ENCODE assay signal across 25 cellular contexts in the genomic region with DNA sequence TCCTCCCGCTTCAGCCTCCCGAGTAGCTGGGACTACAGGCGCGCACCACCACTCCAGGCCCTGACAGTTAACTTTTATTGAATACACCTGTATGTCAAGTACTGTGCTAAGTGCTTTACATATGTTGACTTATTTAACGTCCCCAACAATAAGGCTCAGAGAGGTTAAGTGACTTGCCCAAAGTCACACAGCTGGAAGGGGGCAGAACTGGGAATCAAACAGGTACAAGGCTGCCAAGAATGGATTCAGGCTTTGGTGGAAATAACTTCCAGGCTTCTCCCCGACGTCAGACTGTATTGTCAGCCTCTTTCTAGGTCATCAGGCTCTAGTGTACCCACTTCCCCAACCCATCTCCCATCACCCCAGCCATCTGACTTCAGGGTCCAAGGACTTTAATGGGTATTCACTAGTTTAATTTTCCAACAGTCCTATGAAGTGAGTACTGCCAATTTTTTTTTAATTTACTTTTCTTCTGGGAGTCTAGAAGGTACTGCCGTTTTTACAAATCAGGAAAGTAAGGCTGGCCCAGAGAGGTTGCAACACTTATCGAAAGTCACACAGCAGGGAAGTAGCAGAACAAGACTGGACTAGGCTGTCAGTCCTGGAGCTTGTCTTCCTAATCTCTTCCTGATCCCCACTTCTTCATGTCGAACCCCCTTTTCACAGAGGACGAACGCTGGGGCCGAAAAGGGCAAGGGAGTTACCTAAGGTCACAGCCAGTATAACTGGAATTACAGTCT. TPM values are rescaled to one million over a fixed set of nuclear protein-coding genes. Genes with fewer than 3 reads are reported as not detected.
DNase-seq lines count a peak whose midpoint lies in the region; ATAC-seq, FAIRE-seq and TF ChIP-seq lines count a peak whose summit lies in the region.
"Had no signal": no experiment of that assay in that cellular context is flagged by ENCODE, and none has a peak within 500 bp of the region (broad histone marks: within the 10 kb centered on the region; RNA-seq: fewer than 3 reads in every experiment).

No MANE protein-coding gene starts in this region.

- no peaks in the 10 kb centered on the region for H4K20me1 ChIP-seq in HepG2 (ENCODE audit: insufficient read depth, low read length)
- peaks cover 0 to under 1% of the 10 kb centered on the region in 2 experiments for H4K20me1 ChIP-seq in H1 (replicated peaks in 1 of 2; ENCODE audit: control insufficient read depth in 1 of 2, insufficient read depth in 2 of 2, low read length in 2 of 2)

- H4K91ac ChIP-seq in H1 (replicated peaks; ENCODE audit: insufficient read length, low read length): no peak overlapping the region

- H3K36me3 Mint-ChIP-seq in activated T-cell treated with anti-CD3 and anti-CD28 coated beads, Interleukin-2, amount 50 U/mL, for 24 hours (ENCODE audit: low read depth): no peaks in the 10 kb centered on the region
- H3K36me3 Mint-ChIP-seq: CD14-positive monocyte; CD8-positive, alpha-beta memory T cell had no signal

- intact Hi-C loops in HepG2 (cut with micrococcal nuclease; ENCODE audit: unreplicated experiment): loop anchor here (2.0 kb wide), 1 partner anchor 55 kb away; no protein-coding TSS in a partner anchor
- intact Hi-C loops in right lobe of liver (cut with DNase I): no loop called here
- intact Hi-C loops in psoas muscle (cut with DNase I): loop anchor here (5.0 to 10.0 kb wide), 2 partner anchors 167 to 170 kb away; a partner anchor contains a TSS

- TF ChIP-seq EP300 in HepG2 (IDR thresholded peaks at IDR 0.05; ENCODE audit: low read depth in 2 of 2, low read length in 2 of 2) (no peak), HepG2 (CRISPR knock-in tag; IDR thresholded peaks at IDR 0.05; ENCODE audit: borderline replicate concordance) (no peak), H1 (IDR thresholded peaks at IDR 0.05; ENCODE audit: borderline replicate concordance in 1 of 2, low read depth in 2 of 2, low read length in 2 of 2) (no peak)

- H3K9me3 ChIP-seq in HepG2 (ENCODE audit: low read length): no peaks in the 10 kb centered on the region
- H3K9me3 ChIP-seq in right lobe of liver: no peaks in the 10 kb centered on the region
- no peaks in the 10 kb centered on the region for H3K9me3 ChIP-seq in H1 (ENCODE audit: insufficient read depth in 2 of 2, low read depth in 1 of 2, low read length in 1 of 2)
- no peaks in the 10 kb centered on the region for H3K9me3 ChIP-seq in psoas muscle
- H3K9me3 ChIP-seq: BE2C; BLaER1 treated with 17β-estradiol and CSF1 and Interleukin-3, amounts not matched to agents 10 nM and 100 nM had no signal

- H2BK120ac ChIP-seq in H1 (replicated peaks; ENCODE audit: low read depth, low read length): no peak overlapping the region

- no peak overlapping the region for H3K23ac ChIP-seq in H1 (ENCODE audit: insufficient read length)

- H2BK12ac ChIP-seq in H1 (ENCODE audit: low read depth, low read length): no peak overlapping the region

- H3K79me2 ChIP-seq in HepG2 (ENCODE audit: insufficient read depth, low read length) (no peaks in the 10 kb centered on the region), H1 (ENCODE audit: control insufficient read depth in 1 of 2, insufficient read depth in 2 of 2, low read length in 2 of 2) (no peaks in the 10 kb centered on the region)

- H3K27me3 Mint-ChIP-seq in activated T-cell treated with anti-CD3 and anti-CD28 coated beads, Interleukin-2, amount 50 U/mL, for 24 hours: peaks cover 30% of the 10 kb centered on the region

- no peak overlapping the region for H3K4me3 Mint-ChIP-seq in activated T-cell treated with anti-CD3 and anti-CD28 coated beads, Interleukin-2, amount 50 U/mL, for 24 hours
- H3K4me3 Mint-ChIP-seq: CD14-positive monocyte; CD4-positive, alpha-beta T cell; CD8-positive, alpha-beta memory T cell had no signal

- no peaks in the 10 kb centered on the region for H3K9me3 Mint-ChIP-seq in activated T-cell treated with anti-CD3 and anti-CD28 coated beads, Interleukin-2, amount 50 U/mL, for 24 hours
- H3K9me3 Mint-ChIP-seq: CD4-positive, alpha-beta T cell; CD8-positive, alpha-beta memory T cell had no signal

- H3K27ac Mint-ChIP-seq in activated T-cell treated with anti-CD3 and anti-CD28 coated beads, Interleukin-2, amount 50 U/mL, for 24 hours: no peak overlapping the region
- H3K27ac Mint-ChIP-seq: CD14-positive monocyte; CD4-positive, alpha-beta T cell had no signal

- H2BK15ac ChIP-seq in H1 (ENCODE audit: low read length): no peak overlapping the region

- no TSS peak for BruUV-seq in HepG2 (replicated peaks; lab: Mats Ljungman, UMichigan)

- H3K23me2 ChIP-seq in H1 (ENCODE audit: low read depth, low read length): peaks cover 3% of the 10 kb centered on the region; the same call in 1 of the 2 replicates

- no peak overlapping the region for H4K5ac ChIP-seq in H1 (ENCODE audit: insufficient read length, low read depth, low read length)

- POLR2A ChIA-PET in HepG2 (lab: Yijun Ruan, JAX) (no interaction called here), H1 (lab: Charles Lee; ENCODE audit: partially characterized antibody) (interaction anchor here (1.3 to 2.2 kb wide), 3 partner anchors 10 to 25 kb away, joined by 3 to 6 read pairs (median 4); no protein-coding TSS in a partner anchor)

- FAIRE-seq in HepG2 (lab: Jason Lieb, UNC) (no peak), H1 (lab: Jason Lieb, UNC) (no peak)
- FAIRE-seq: A204.1, D721Med, GM12891 had no signal

- in situ Hi-C loops in HepG2 (cut with HindIII; ENCODE audit: extremely low pct_ligation_motif_present, low pct_unique_long_range_greater_than_20kb): no loop called here

- no peak overlapping the region for H3K4ac ChIP-seq in H1 (replicated peaks; ENCODE audit: insufficient read length, low read depth, low read length)

- H2AFZ ChIP-seq in HepG2 (ENCODE audit: low read length) (no peak overlapping the region), H1 (ENCODE audit: low read length) (no peak overlapping the region)

- no peak overlapping the region for H3K4me2 ChIP-seq in HepG2 (ENCODE audit: low read depth, low read length)
- H3K4me2 ChIP-seq in H1 (ENCODE audit: insufficient read depth in 1 of 2, low read depth in 2 of 2, low read length in 2 of 2): no peak overlapping the region

- H3K4me1 ChIP-seq in HepG2 (ENCODE audit: insufficient read depth, low read length) (peaks cover 44% of the 10 kb centered on the region), right lobe of liver (peaks cover 0 to 8% (median 0%) of the 10 kb centered on the region in 4 donors), H1 (replicated peaks in 1 of 4; ENCODE audit: control insufficient read depth in 3 of 4, insufficient read depth in 4 of 4, low read length in 3 of 4) (peaks cover 2 to 13% (median 5%) of the 10 kb centered on the region in 4 experiments; a peak in 6 of 7 replicates), psoas muscle (peaks cover 11% of the 10 kb centered on the region)
- H3K4me1 ChIP-seq: BE2C had no signal

- no peak overlapping the region for H3K27ac ChIP-seq in HepG2 (ENCODE audit: extremely low read length, insufficient read depth, low read length)
- no peak overlapping the region for H3K27ac ChIP-seq in right lobe of liver
- H3K27ac ChIP-seq in H1 (ENCODE audit: low read depth, low read length): no peak overlapping the region
- H3K27ac ChIP-seq in psoas muscle: peak overlapping the region; percentile 70
- H3K27ac ChIP-seq: 22Rv1; BLaER1 treated with 17β-estradiol and CSF1 and Interleukin-3, amounts not matched to agents 10 nM and 100 nM had no signal

- TF ChIP-seq CTCF in HepG2 (CRISPR knock-in tag; IDR thresholded peaks at IDR 0.05) (no peak), right lobe of liver (IDR thresholded peaks at IDR 0.05) (no peak), H1 (IDR thresholded peaks at IDR 0.05; ENCODE audit: control extremely low read depth in 1 of 3, insufficient read depth in 1 of 3, low read depth in 1 of 3, low read length in 3 of 3) (no peak), psoas muscle (IDR thresholded peaks at IDR 0.05) (no peak)

- TF ChIP-seq POLR2A in HepG2 (IDR thresholded peaks at IDR 0.05; ENCODE audit: insufficient read depth in 1 of 2, low read depth in 2 of 2, low read length in 2 of 2): no peak
- no peak for TF ChIP-seq POLR2A in right lobe of liver (IDR thresholded peaks at IDR 0.05)
- TF ChIP-seq POLR2A in H1 (IDR thresholded peaks at IDR 0.05; ENCODE audit: control extremely low read depth in 1 of 2, low read depth in 2 of 2, low read length in 2 of 2): no peak

- DNase-seq in HepG2 (ENCODE audit: low spot score) (no peak), right lobe of liver (no peak), H1 (ENCODE audit: low read depth in 1 of 2, low spot score in 2 of 2) (no peak), psoas muscle (no peak), DMS53 treated with DMSO at 0.1 percent for 48 hours (lab: John Stamatoyannopoulos, UW; ENCODE audit: unreplicated experiment) (no peak)
- DNase-seq in activated CD4-positive, CD25-positive, alpha-beta regulatory T cell (lab: John Stamatoyannopoulos, UW): no peak
- no peak for DNase-seq in activated T-cell treated with anti-CD3 and anti-CD28 coated beads, Interleukin-2, amount 50 U/mL, for 24 hours
- DNase-seq: ACHN; AML-193; BE2C; CD4-positive, alpha-beta T cell; CD8-positive, alpha-beta memory T cell; DMS 273 treated with DMSO at 0.1 percent for 48 hours; DMS79 treated with DMSO at 0.1 percent for 48 hours; GF-D8; GOT3; H7; HCEC 1CT had no signal

- H3K36me3 ChIP-seq in HepG2 (replicated peaks in 1 of 2; ENCODE audit: control insufficient read depth in 1 of 2, insufficient read depth in 2 of 2, low read length in 2 of 2) (no peaks in the 10 kb centered on the region), right lobe of liver (no peaks in the 10 kb centered on the region), H1 (ENCODE audit: control insufficient read depth in 2 of 4, insufficient read depth in 4 of 4, low read length in 3 of 4) (no peaks in the 10 kb centered on the region), psoas muscle (ENCODE audit: insufficient read depth in 1 of 2, low read depth in 1 of 2) (no peaks in the 10 kb centered on the region)
- H3K36me3 ChIP-seq: BE2C; BLaER1 treated with 17β-estradiol and CSF1 and Interleukin-3, amounts not matched to agents 10 nM and 100 nM had no signal

- H3K79me1 ChIP-seq in H1 (ENCODE audit: low read depth, low read length): no peaks in the 10 kb centered on the region

- no peak overlapping the region for H2BK20ac ChIP-seq in H1 (ENCODE audit: low read length)

- WGBS in HepG2 (ENCODE audit: low lambda C conversion rate): 47% methylated on average over 12 of the region's 13 CpGs
- WGBS in right lobe of liver (ENCODE audit: insufficient coverage, low coverage, low lambda C conversion rate, missing lambda C conversion rate): 66% methylated on average over 13 of the region's 13 CpGs
- WGBS in H1 (ENCODE audit: extremely low coverage in 1 of 2, insufficient coverage in 1 of 2, insufficient read length in 1 of 2, insufficient replicate concordance in 2 of 2, low coverage in 1 of 2, low lambda C conversion rate in 2 of 2, missing lambda C conversion rate in 1 of 2), 2 experiments: 90% methylated on average over 13 of the region's 13 CpGs; no CpG with 5 or more reads in 1 of the 2 experiments
- WGBS in psoas muscle, 3 donors: 67 to 73% (median 69%) methylated on average over 13 of the region's 13 CpGs

- ATAC-seq in HepG2: no peak
- ATAC-seq in right lobe of liver: no peak
- ATAC-seq in psoas muscle: no peak
- no peak for ATAC-seq in HG03342 (IDR thresholded peaks at IDR 0.05; ENCODE audit: unreplicated experiment)

- no peaks in the 10 kb centered on the region for H3K4me1 Mint-ChIP-seq in activated T-cell treated with anti-CD3 and anti-CD28 coated beads, Interleukin-2, amount 50 U/mL, for 24 hours (ENCODE audit: low read depth)

- no peak overlapping the region for H3K9ac ChIP-seq in HepG2 (ENCODE audit: insufficient read depth, low read depth, low read length)
- no peak overlapping the region for H3K9ac ChIP-seq in H1 (replicated peaks in 1 of 4; ENCODE audit: extremely low read depth in 1 of 4, low read depth in 3 of 4, low read length in 3 of 4)
- H3K9ac ChIP-seq: BLaER1 treated with 17β-estradiol and CSF1 and Interleukin-3, amounts not matched to agents 10 nM and 100 nM had no signal

- H3K27me3 ChIP-seq in HepG2 (ENCODE audit: control insufficient read depth in 1 of 2, insufficient read depth in 2 of 2, low read length in 2 of 2): peaks cover 2 to 30% of the 10 kb centered on the region in 2 experiments; a peak in 3 of 5 replicates
- H3K27me3 ChIP-seq in right lobe of liver: no peaks in the 10 kb centered on the region
- H3K27me3 ChIP-seq in H1 (replicated peaks in 1 of 4; ENCODE audit: control insufficient read depth in 3 of 4, extremely low read depth in 1 of 4, insufficient read depth in 3 of 4, low read length in 3 of 4): peaks cover 0 to 14% (median 11%) of the 10 kb centered on the region in 4 experiments; a peak in 5 of 7 replicates
- H3K27me3 ChIP-seq in psoas muscle (ENCODE audit: insufficient read depth in 3 of 3, low read length in 2 of 3): no peaks in the 10 kb centered on the region
- H3K27me3 ChIP-seq: BE2C had no signal

- no peak overlapping the region for H3K18ac ChIP-seq in H1 (ENCODE audit: extremely low read depth, low read length)

- CTCF ChIA-PET in HepG2 (lab: Yijun Ruan, JAX; ENCODE audit: low intra/inter-chr PET ratio, low total read pairs) (no interaction called here), H1 (lab: Charles Lee; ENCODE audit: partially characterized antibody) (interaction anchor here (0.8 to 1.7 kb wide), 4 partner anchors 11 to 127 kb away, joined by 4 to 9 read pairs (median 8); no protein-coding TSS in a partner anchor)

- H3K56ac ChIP-seq in H1 (replicated peaks; ENCODE audit: insufficient read length, low read depth, low read length): no peak overlapping the region

- H4K8ac ChIP-seq in H1 (ENCODE audit: extremely low read depth, insufficient read depth, low read length): no peak overlapping the region

- no peak overlapping the region for H2BK5ac ChIP-seq in H1 (ENCODE audit: low read depth, low read length)

- H3K4me3 ChIP-seq in HepG2 (replicated peaks in 1 of 3; ENCODE audit: insufficient read depth in 1 of 3, low read depth in 2 of 3, low read length in 3 of 3) (no peak overlapping the region), right lobe of liver (no peak overlapping the region), H1 (ENCODE audit: extremely low read depth in 1 of 4, insufficient read depth in 2 of 4, low read depth in 3 of 4, low read length in 4 of 4) (no peak overlapping the region), psoas muscle (no peak overlapping the region)
- H3K4me3 ChIP-seq: BLaER1 treated with 17β-estradiol and CSF1 and Interleukin-3, amounts not matched to agents 10 nM and 100 nM had no signal

- TF ChIP-seq RAD21 in HepG2 (CRISPR knock-in tag; IDR thresholded peaks at IDR 0.05) (no peak), H1 (IDR thresholded peaks at IDR 0.05 in 1 of 2, conservative IDR thresholded peaks at IDR 0.05 in 1 of 2; ENCODE audit: low read depth in 2 of 2, low read length in 2 of 2) (no peak)

- H3K14ac ChIP-seq in H1 (ENCODE audit: insufficient read length): no peak overlapping the region

- no peak overlapping the region for H2AK5ac ChIP-seq in H1 (ENCODE audit: low read depth, low read length)

RNA-seq across cellular contexts. Expression of a gene that starts 4.9 kb away (rescaled TPM):
- total RNA-seq in HepG2 (2016; rRNA removed; fragmentation: Illumina TruSeq; extraction: Trizol) (0.27 and 0.80 TPM in 2 replicates), right lobe of liver (10 to 100 TPM in 1 of 6 experiments, 1 to 10 TPM in 2, under 1 TPM in 2, not detected in 1; 0.42 to 25.6 (median 1.1) TPM), psoas muscle (over 10,000 TPM in 3 of 4 donors, 1,000 to 10,000 TPM in 1; 9,755 to 16,244 (median 12,984) TPM)
- 0.30 TPM in 1 of 2 replicates, not detected in the other for total RNA-seq in HepG2 (2016; cell fraction: cytosol; rRNA removed; fragmentation: Illumina TruSeq; extraction: Trizol; ENCODE audit: low read depth)
- 0.25 and 0.58 TPM in 2 replicates for total RNA-seq in HepG2 (2016; cell fraction: insoluble cytoplasmic fraction; rRNA removed; fragmentation: Illumina TruSeq; extraction: Trizol)
- 0.28 TPM in 2 replicates for total RNA-seq in HepG2 (2016; cell fraction: membrane; rRNA removed; fragmentation: Illumina TruSeq; extraction: Trizol)
- not detected in 2 replicates for total RNA-seq in HepG2 (2016; cell fraction: nucleus; rRNA removed; fragmentation: Illumina TruSeq; extraction: Trizol)
- polyA plus RNA-seq in HepG2 (2011; rRNA removed) (0.54 and 0.59 TPM in 2 replicates), H1 (2011; rRNA removed) (0.08 and 0.09 TPM in 2 replicates), psoas muscle (over 10,000 TPM in 2 of 3 donors, 1,000 to 10,000 TPM in 1; 9,503 to 23,818 (median 21,473) TPM)
- polyA plus RNA-seq in HepG2 (2011; cell fraction: cytosol; rRNA removed): 0.85 and 1.2 TPM in 2 replicates
- polyA plus RNA-seq in HepG2 (2011; cell fraction: nucleus; rRNA removed): 0.69 and 0.71 TPM in 2 replicates
- polyA plus RNA-seq in HepG2 (2012): 1.1 and 1.2 TPM in 2 replicates
- polyA plus RNA-seq in HepG2 (2016; cell fraction: cytosol; fragmentation: Illumina TruSeq; extraction: Trizol; ENCODE audit: low read depth): 0.33 TPM in 2 replicates
- polyA plus RNA-seq in HepG2 (2016; cell fraction: insoluble cytoplasmic fraction; fragmentation: Illumina TruSeq; extraction: Trizol; ENCODE audit: low read depth): 0.42 and 0.59 TPM in 2 replicates
- 0.19 and 0.22 TPM in 2 replicates for polyA plus RNA-seq in HepG2 (2016; cell fraction: membrane; fragmentation: Illumina TruSeq; extraction: Trizol; ENCODE audit: low read depth)
- polyA plus RNA-seq in HepG2 (2016; cell fraction: nucleus; fragmentation: Illumina TruSeq; extraction: Trizol; ENCODE audit: insufficient read depth, low read depth): 0.38 and 0.65 TPM in 2 replicates
- 0.16 TPM in 1 of 2 replicates, not detected in the other for polyA minus RNA-seq in HepG2 (2011; rRNA and poly(A)+ RNA removed; ENCODE audit: low replicate concordance)
- 0.49 TPM in 1 of 2 replicates, not detected in the other for polyA minus RNA-seq in HepG2 (2011; cell fraction: cytosol; rRNA and poly(A)+ RNA removed)
- polyA minus RNA-seq in HepG2 (2011; cell fraction: nucleus; rRNA and poly(A)+ RNA removed): 0.26 TPM in 1 of 2 replicates, not detected in the other
- not detected in 2 replicates for total RNA-seq in H1 (2021; fragmentation: NEBNext Ultra II Directional; extraction: Animal tissue kit (Norgen Biotek cat#: 25700))
- 0.09 TPM for polyA plus RNA-seq in H1 (2011; cell fraction: cytosol; rRNA removed)
- polyA plus RNA-seq in H1 (2011; cell fraction: nucleus; rRNA removed): 0.06 TPM
- polyA plus RNA-seq in H1 (2012, experiment 1 of 2): 0.13 to 0.28 TPM in 2 of 4 replicates, not detected in the others
- 0.09 TPM for polyA plus RNA-seq in H1 (2012, experiment 2 of 2)
- 0.06 TPM for polyA plus RNA-seq in H1 (2013, experiment 1 of 2)
- polyA plus RNA-seq in H1 (2013, experiment 2 of 2): 0.06 TPM
- polyA minus RNA-seq in H1 (2011; rRNA and poly(A)+ RNA removed): not detected in 2 replicates
- not detected for polyA minus RNA-seq in H1 (2011; cell fraction: cytosol; rRNA and poly(A)+ RNA removed)
- polyA minus RNA-seq in H1 (2011; cell fraction: nucleus; rRNA and poly(A)+ RNA removed): not detected
- total RNA-seq: CD4-positive, alpha-beta T cell; CD8-positive, alpha-beta memory T cell; H7 had no signal

RNA-seq across cellular contexts. Expression of a gene that starts 13.0 kb away (rescaled TPM):
- total RNA-seq in HepG2 (2016; rRNA removed; fragmentation: Illumina TruSeq; extraction: Trizol) (not detected in 2 replicates), right lobe of liver (under 1 TPM in 2 of 6 experiments, not detected in 4; 0.22 to 0.26 TPM), psoas muscle (under 1 TPM in 2 of 4 donors, not detected in 2; 0.11 to 0.27 TPM)
- total RNA-seq in HepG2 (2016; cell fraction: cytosol; rRNA removed; fragmentation: Illumina TruSeq; extraction: Trizol; ENCODE audit: low read depth): not detected in 2 replicates
- not detected in 2 replicates for total RNA-seq in HepG2 (2016; cell fraction: insoluble cytoplasmic fraction; rRNA removed; fragmentation: Illumina TruSeq; extraction: Trizol)
- total RNA-seq in HepG2 (2016; cell fraction: membrane; rRNA removed; fragmentation: Illumina TruSeq; extraction: Trizol): not detected in 2 replicates
- total RNA-seq in HepG2 (2016; cell fraction: nucleus; rRNA removed; fragmentation: Illumina TruSeq; extraction: Trizol): not detected in 2 replicates
- polyA plus RNA-seq in HepG2 (2011; rRNA removed) (0.13 and 0.26 TPM in 2 replicates), H1 (2011; rRNA removed) (1.3 and 2.4 TPM in 2 replicates), psoas muscle (under 1 TPM in 2 of 3 donors, not detected in 1; 0.03 to 0.05 TPM)
- 0.09 and 0.20 TPM in 2 replicates for polyA plus RNA-seq in HepG2 (2011; cell fraction: cytosol; rRNA removed)
- polyA plus RNA-seq in HepG2 (2011; cell fraction: nucleus; rRNA removed): 0.37 and 0.40 TPM in 2 replicates
- 0.15 TPM in 1 of 2 replicates, not detected in the other for polyA plus RNA-seq in HepG2 (2012)
- not detected in 2 replicates for polyA plus RNA-seq in HepG2 (2016; cell fraction: cytosol; fragmentation: Illumina TruSeq; extraction: Trizol; ENCODE audit: low read depth)
- polyA plus RNA-seq in HepG2 (2016; cell fraction: insoluble cytoplasmic fraction; fragmentation: Illumina TruSeq; extraction: Trizol; ENCODE audit: low read depth): not detected in 2 replicates
- not detected in 2 replicates for polyA plus RNA-seq in HepG2 (2016; cell fraction: membrane; fragmentation: Illumina TruSeq; extraction: Trizol; ENCODE audit: low read depth)
- not detected in 2 replicates for polyA plus RNA-seq in HepG2 (2016; cell fraction: nucleus; fragmentation: Illumina TruSeq; extraction: Trizol; ENCODE audit: insufficient read depth, low read depth)
- polyA minus RNA-seq in HepG2 (2011; rRNA and poly(A)+ RNA removed; ENCODE audit: low replicate concordance): 0.46 TPM in 1 of 2 replicates, not detected in the other
- not detected in 2 replicates for polyA minus RNA-seq in HepG2 (2011; cell fraction: cytosol; rRNA and poly(A)+ RNA removed)
- polyA minus RNA-seq in HepG2 (2011; cell fraction: nucleus; rRNA and poly(A)+ RNA removed): not detected in 2 replicates
- 2.8 and 3.2 TPM in 2 replicates for total RNA-seq in H1 (2021; fragmentation: NEBNext Ultra II Directional; extraction: Animal tissue kit (Norgen Biotek cat#: 25700))
- polyA plus RNA-seq in H1 (2011; cell fraction: cytosol; rRNA removed): 2.7 TPM
- polyA plus RNA-seq in H1 (2011; cell fraction: nucleus; rRNA removed): 3.0 TPM
- 0.50 to 1.9 TPM (median 1.8 TPM) in 4 replicates for polyA plus RNA-seq in H1 (2012, experiment 1 of 2)
- 2.0 TPM for polyA plus RNA-seq in H1 (2012, experiment 2 of 2)
- 3.0 TPM for polyA plus RNA-seq in H1 (2013, experiment 1 of 2)
- 2.4 TPM for polyA plus RNA-seq in H1 (2013, experiment 2 of 2)
- 0.41 and 0.50 TPM in 2 replicates for polyA minus RNA-seq in H1 (2011; rRNA and poly(A)+ RNA removed)
- polyA minus RNA-seq in H1 (2011; cell fraction: cytosol; rRNA and poly(A)+ RNA removed): 1.0 TPM
- 1.00 TPM for polyA minus RNA-seq in H1 (2011; cell fraction: nucleus; rRNA and poly(A)+ RNA removed)
- total RNA-seq: CD4-positive, alpha-beta T cell; CD8-positive, alpha-beta memory T cell had no signal
- polyA plus RNA-seq: CD14-positive monocyte; CD8-positive, alpha-beta memory T cell had no signal

RNA-seq across cellular contexts. Expression of a gene that starts 42.8 kb away (rescaled TPM):
- total RNA-seq in HepG2 (2016; rRNA removed; fragmentation: Illumina TruSeq; extraction: Trizol) (20.5 and 25.4 TPM in 2 replicates), right lobe of liver (10 to 100 TPM in 5 of 6 experiments, 1 to 10 TPM in 1; 9.8 to 13.7 (median 11.3) TPM), psoas muscle (10 to 100 TPM in 3 of 4 donors, 1 to 10 TPM in 1; 9.3 to 16.4 (median 12.5) TPM)
- total RNA-seq in HepG2 (2016; cell fraction: cytosol; rRNA removed; fragmentation: Illumina TruSeq; extraction: Trizol; ENCODE audit: low read depth): 4.8 and 6.0 TPM in 2 replicates
- 17.4 and 24.0 TPM in 2 replicates for total RNA-seq in HepG2 (2016; cell fraction: insoluble cytoplasmic fraction; rRNA removed; fragmentation: Illumina TruSeq; extraction: Trizol)
- total RNA-seq in HepG2 (2016; cell fraction: membrane; rRNA removed; fragmentation: Illumina TruSeq; extraction: Trizol): 10.7 and 11.8 TPM in 2 replicates
- total RNA-seq in HepG2 (2016; cell fraction: nucleus; rRNA removed; fragmentation: Illumina TruSeq; extraction: Trizol): 18.4 and 26.1 TPM in 2 replicates
- polyA plus RNA-seq in HepG2 (2011; rRNA removed) (49.2 and 63.4 TPM in 2 replicates), H1 (2011; rRNA removed) (117 and 197 TPM in 2 replicates), psoas muscle (1 to 10 TPM; 5.0 to 8.3 (median 5.3) TPM)
- polyA plus RNA-seq in HepG2 (2011; cell fraction: cytosol; rRNA removed): 18.2 and 21.9 TPM in 2 replicates
- 186 and 287 TPM in 2 replicates for polyA plus RNA-seq in HepG2 (2011; cell fraction: nucleus; rRNA removed)
- 34.7 and 38.8 TPM in 2 replicates for polyA plus RNA-seq in HepG2 (2012)
- 6.0 and 6.6 TPM in 2 replicates for polyA plus RNA-seq in HepG2 (2016; cell fraction: cytosol; fragmentation: Illumina TruSeq; extraction: Trizol; ENCODE audit: low read depth)
- 21.0 and 26.5 TPM in 2 replicates for polyA plus RNA-seq in HepG2 (2016; cell fraction: insoluble cytoplasmic fraction; fragmentation: Illumina TruSeq; extraction: Trizol; ENCODE audit: low read depth)
- polyA plus RNA-seq in HepG2 (2016; cell fraction: membrane; fragmentation: Illumina TruSeq; extraction: Trizol; ENCODE audit: low read depth): 12.1 and 13.4 TPM in 2 replicates
- 89.8 and 93.0 TPM in 2 replicates for polyA plus RNA-seq in HepG2 (2016; cell fraction: nucleus; fragmentation: Illumina TruSeq; extraction: Trizol; ENCODE audit: insufficient read depth, low read depth)
- polyA minus RNA-seq in HepG2 (2011; rRNA and poly(A)+ RNA removed; ENCODE audit: low replicate concordance): 22.0 and 75.7 TPM in 2 replicates
- 19.7 and 20.4 TPM in 2 replicates for polyA minus RNA-seq in HepG2 (2011; cell fraction: cytosol; rRNA and poly(A)+ RNA removed)
- polyA minus RNA-seq in HepG2 (2011; cell fraction: nucleus; rRNA and poly(A)+ RNA removed): 28.0 and 29.0 TPM in 2 replicates
- total RNA-seq in H1 (2021; fragmentation: NEBNext Ultra II Directional; extraction: Animal tissue kit (Norgen Biotek cat#: 25700)): 93.4 and 107 TPM in 2 replicates
- polyA plus RNA-seq in H1 (2011; cell fraction: cytosol; rRNA removed): 88.3 TPM
- polyA plus RNA-seq in H1 (2011; cell fraction: nucleus; rRNA removed): 444 TPM
- polyA plus RNA-seq in H1 (2012, experiment 1 of 2): 88.6 to 99.0 TPM (median 95.0 TPM) in 4 replicates
- polyA plus RNA-seq in H1 (2012, experiment 2 of 2): 70.3 TPM
- polyA plus RNA-seq in H1 (2013, experiment 1 of 2): 71.7 TPM
- 65.8 TPM for polyA plus RNA-seq in H1 (2013, experiment 2 of 2)
- 136 and 156 TPM in 2 replicates for polyA minus RNA-seq in H1 (2011; rRNA and poly(A)+ RNA removed)
- polyA minus RNA-seq in H1 (2011; cell fraction: cytosol; rRNA and poly(A)+ RNA removed): 49.8 TPM
- 65.9 TPM for polyA minus RNA-seq in H1 (2011; cell fraction: nucleus; rRNA and poly(A)+ RNA removed)

Comparison
In these comparisons a context has a peak if more than half of its experiments do, and no peak if none do; other contexts are left out.
1. intact Hi-C loops: an anchor here in HepG2 (2.0 kb wide) and psoas muscle (5.0 to 10.0 kb wide); none called in right lobe of liver.
2. RNA of a gene that starts 4.9 kb away (total RNA-seq): 9,755 to 16,244 TPM in psoas muscle; 0.42 to 25.6 TPM in right lobe of liver, 0.25 to 0.80 TPM in HepG2 and not detected in H1; every median in the first group is over 100 times any median in the second.